Comparison of ENCODE assay signal across 11 cellular contexts in the genomic region with DNA sequence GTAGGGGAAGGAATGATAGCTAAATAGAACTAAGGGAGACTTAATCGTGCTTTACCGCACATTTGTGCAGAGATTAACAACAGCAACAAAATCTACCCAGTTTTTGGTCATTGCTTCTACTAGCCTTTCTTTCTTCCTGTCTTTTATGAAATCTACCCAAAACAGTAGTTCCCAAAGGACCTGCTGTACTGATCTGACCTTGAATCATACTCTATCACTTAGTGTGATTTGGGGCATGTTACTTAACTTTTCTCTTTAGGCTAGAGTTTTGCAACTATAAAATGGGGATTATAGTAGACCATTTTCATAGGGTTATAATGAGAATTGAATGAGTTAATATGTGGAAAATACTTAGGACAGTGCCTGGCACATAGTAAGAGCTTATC. TPM values are rescaled to one million over a fixed set of nuclear protein-coding genes. Genes with fewer than 3 reads are reported as not detected.
DNase-seq lines count a peak whose midpoint lies in the region; ATAC-seq and TF ChIP-seq lines count a peak whose summit lies in the region.
"Had no signal": no experiment of that assay in that cellular context is flagged by ENCODE, and none has a peak within 500 bp of the region (broad histone marks: within the 10 kb centered on the region; RNA-seq: fewer than 3 reads in every experiment).

No MANE protein-coding gene starts in this region.

- H3K27me3 Mint-ChIP-seq in T-cell = no peaks in the 10 kb centered on the region

- no peaks in the 10 kb centered on the region for H3K4me1 Mint-ChIP-seq in T-cell

- H3K27ac ChIP-seq in WERI-Rb-1 (peak overlapping the region; percentile 92; the same call in 1 of the 2 replicates), muscle layer of duodenum (ENCODE audit: low read length) (peak overlapping the region; percentile 76), transverse colon (peak overlapping the region; percentile 64 to 81 (median 68))

- TF ChIP-seq POLR2A in transverse colon (IDR thresholded peaks at IDR 0.05) = no peak

- H3K9me3 ChIP-seq in WERI-Rb-1 (ENCODE audit: severe bottlenecking) = no peaks in the 10 kb centered on the region
- H3K9me3 ChIP-seq in muscle layer of duodenum (ENCODE audit: control insufficient read depth in 1 of 2, low read length in 2 of 2) = no peaks in the 10 kb centered on the region
- H3K9me3 ChIP-seq in transverse colon = no peaks in the 10 kb centered on the region

- CTCF ChIA-PET in T-cell (lab: Charles Lee) = interaction anchor here in 1 of 2 donors (0.6 kb wide), 1 partner anchor 85 kb away, joined by 3 read pairs; no protein-coding TSS in a partner anchor

- H3K27me3 ChIP-seq in WERI-Rb-1 (ENCODE audit: insufficient read depth, low read depth, severe bottlenecking) = no peaks in the 10 kb centered on the region
- H3K27me3 ChIP-seq in muscle layer of duodenum (ENCODE audit: low read depth, low read length) = no peaks in the 10 kb centered on the region
- H3K27me3 ChIP-seq in transverse colon = no peaks in the 10 kb centered on the region

- H3K27ac Mint-ChIP-seq in T-cell = no peak overlapping the region

- ATAC-seq in GM21526 (IDR thresholded peaks at IDR 0.05; ENCODE audit: low FRiP score, unreplicated experiment) (no peak), HG03196 (IDR thresholded peaks at IDR 0.05; ENCODE audit: unreplicated experiment) (no peak), T-cell (replicated peaks in 1 of 4) (no peak)
- ATAC-seq: activated T-cell treated with anti-CD3 and anti-CD28 coated beads, Interleukin-2, amount 50 U/mL, for 4 hours had no signal

- no peak overlapping the region for H3K4me3 Mint-ChIP-seq in T-cell
- H3K4me3 Mint-ChIP-seq: activated T-cell treated with anti-CD3 and anti-CD28 coated beads, Interleukin-2, amount 50 U/mL, for 4 hours had no signal

- H3K36me3 ChIP-seq in WERI-Rb-1 = no peaks in the 10 kb centered on the region; the same call in 1 of the 2 replicates
- no peaks in the 10 kb centered on the region for H3K36me3 ChIP-seq in muscle layer of duodenum (ENCODE audit: control insufficient read depth in 1 of 2, insufficient read depth in 2 of 2, low read length in 2 of 2)
- H3K36me3 ChIP-seq in transverse colon = no peaks in the 10 kb centered on the region

- no peaks in the 10 kb centered on the region for H3K9me3 Mint-ChIP-seq in T-cell
- H3K9me3 Mint-ChIP-seq: activated T-cell treated with anti-CD3 and anti-CD28 coated beads, Interleukin-2, amount 50 U/mL, for 4 hours had no signal

- TF ChIP-seq CTCF in WERI-Rb-1 (IDR thresholded peaks at IDR 0.05; ENCODE audit: low read depth, low read length) (no peak), fibroblast of mammary gland (conservative IDR thresholded peaks at IDR 0.05; ENCODE audit: control insufficient read depth, insufficient read depth, low read depth, low read length) (no peak), transverse colon (IDR thresholded peaks at IDR 0.05) (no peak)

- no peak for TF ChIP-seq EP300 in transverse colon (IDR thresholded peaks at IDR 0.05; ENCODE audit: low read depth)

- 54 to 60% methylated on average over 2 of the region's 2 CpGs for WGBS in transverse colon (ENCODE audit: low coverage in 1 of 2), 2 donors

- DNase-seq in WERI-Rb-1 (no peak), fibroblast of mammary gland (ENCODE audit: low read depth) (peak; percentile 68), transverse colon (no peak), T-cell (no peak)
- DNase-seq in stimulated activated CD4-positive, alpha-beta T cell treated with anti-CD3 and anti-CD28 coated beads, Interleukin-4, amount 100 ng/mL, for 24 hours = no peak
- DNase-seq: activated T-cell treated with anti-CD3 and anti-CD28 coated beads, Interleukin-2, amount 50 U/mL, for 4 hours; cortex of kidney; NCI-H187 had no signal

- H3K4me3 ChIP-seq in WERI-Rb-1 (ENCODE audit: low read depth, low read length) (no peak overlapping the region), fibroblast of mammary gland (ENCODE audit: control insufficient read depth, low read depth, low read length) (no peak overlapping the region), muscle layer of duodenum (ENCODE audit: low read depth in 1 of 2, low read length in 2 of 2) (no peak overlapping the region), transverse colon (no peak overlapping the region)

- H3K4me1 ChIP-seq in muscle layer of duodenum (ENCODE audit: control insufficient read depth in 1 of 2, insufficient read depth in 2 of 2, low read length in 2 of 2) (peaks cover 19 to 52% of the 10 kb centered on the region in 2 donors), transverse colon (peaks cover 14 to 67% (median 32%) of the 10 kb centered on the region in 4 donors)

- in situ Hi-C loops in transverse colon (cut with MboI; ENCODE audit: low pct_ligation_motif_present in 1 of 4, low pct_unique_long_range_greater_than_20kb in 1 of 4, low sequenced_read_pairs in 3 of 4) = no loop called here

- intact Hi-C loops in transverse colon (cut with DNase I; ENCODE audit: low total_unique reads) = no loop called here

- POLR2A ChIA-PET in T-cell (lab: Charles Lee) = no interaction called here

- no peaks in the 10 kb centered on the region for H3K36me3 Mint-ChIP-seq in T-cell

RNA-seq across cellular contexts. Expression of a gene that starts 30.5 kb away (rescaled TPM):
- 100 to 1,000 TPM; 190 to 300 (median 254) TPM for total RNA-seq in transverse colon
- total RNA-seq in T-cell = 100 to 1,000 TPM; 232 to 596 (median 258) TPM
